Comparison of ENCODE assay signal across 27 cellular contexts in the genomic region with DNA sequence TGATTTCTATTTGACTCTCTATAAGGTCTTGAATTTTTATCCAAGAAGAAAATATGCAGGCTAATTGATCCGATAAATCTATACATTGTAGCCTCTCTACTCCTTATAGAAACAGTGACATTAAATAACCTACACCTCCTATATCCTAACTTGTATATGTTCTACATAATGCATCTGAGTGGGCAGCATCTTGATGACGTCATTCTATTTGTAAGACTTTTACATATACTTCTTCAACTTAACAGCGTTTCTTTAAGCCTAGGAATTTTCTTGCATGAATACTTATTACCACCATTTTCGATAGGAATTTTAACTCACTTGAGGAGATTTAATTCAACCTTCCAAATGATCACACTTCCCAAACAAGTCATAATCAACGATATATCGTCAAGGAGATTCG.
"Had no signal": no experiment of that assay in that cellular context is flagged by ENCODE, and none has a peak within 500 bp of the region (broad histone marks: within the 10 kb centered on the region; RNA-seq: fewer than 3 reads in every experiment).

No MANE protein-coding gene starts in this region.

- FAIRE-seq: urothelium cell line had no signal

- H3K4me1 ChIP-seq: stomach, suprapubic skin, testis, thyroid gland, transverse colon, upper lobe of left lung, upper lobe of right lung, uterus, vagina had no signal

- H3K4me3 ChIP-seq: stomach, suprapubic skin, testis, thoracic aorta, thyroid gland, tibial artery, tibial nerve, transverse colon, upper lobe of left lung, upper lobe of right lung, uterus, vagina had no signal

- ATAC-seq: stimulated activated effector memory CD8-positive, alpha-beta T cell treated with anti-CD3 and anti-CD28 coated beads, Interleukin-12 subunit alpha, Interleukin-12 subunit beta, amount 100 ng/mL, for 72 hours; stimulated activated memory B cell treated with anti-CD40 and anti-IgM and Interleukin-4, amounts not matched to agents 10 μg/mL and 1 μg/mL and 100 μg/mL, for 72 hours; stimulated activated naive B cell treated with anti-CD40 and anti-IgM and Interleukin-4, amounts not matched to agents 10 μg/mL and 1 μg/mL and 100 μg/mL, for 72 hours; stimulated activated naive CD8-positive, alpha-beta T cell treated with anti-CD3 and anti-CD28 coated beads, Interleukin-15, amount 100 ng/mL, for 72 hours; stimulated activated naive CD8-positive, alpha-beta T cell treated with anti-CD3 and anti-CD28 coated beads, Interleukin-15, Interleukin-2, amounts not matched to agents 100 U/mL and 50 U/mL, for 24 hours; upper lobe of right lung had no signal

- H3K9me3 ChIP-seq: suprapubic skin, testis, thoracic aorta, thyroid gland, tibial artery, tibial nerve, transverse colon, upper lobe of left lung, upper lobe of right lung, uterus, vagina had no signal

- H3K27me3 ChIP-seq: stomach, suprapubic skin, testis, thyroid gland, tibial artery, tibial nerve, transverse colon, upper lobe of left lung, upper lobe of right lung, uterus, vagina had no signal

- H3K27ac ChIP-seq: stomach, suprapubic skin, testis, thoracic aorta, thyroid gland, tibial artery, tibial nerve, transverse colon, upper lobe of left lung, upper lobe of right lung, uterus, vagina had no signal

- H3K36me3 ChIP-seq: stomach, suprapubic skin, thoracic aorta, thyroid gland, tibial artery, tibial nerve, transverse colon, upper lobe of left lung, upper lobe of right lung, uterus, vagina had no signal

- DNase-seq: stimulated activated CD4-positive, alpha-beta T cell treated with anti-CD3 and anti-CD28 coated beads, Interleukin-2, amount 100 ng/mL, for 48 hours; stimulated activated CD4-positive, alpha-beta T cell treated with anti-CD3 and anti-CD28 coated beads, Interleukin-4, amount 100 ng/mL, for 1 hour; stimulated activated CD4-positive, alpha-beta T cell treated with anti-CD3 and anti-CD28 coated beads, Interleukin-4, amount 100 ng/mL, for 24 hours; stimulated activated CD4-positive, alpha-beta T cell treated with anti-CD3 and anti-CD28 coated beads, Interleukin-4, amount 100 ng/mL, for 4 hours; stimulated activated CD8-positive, alpha-beta memory T cell treated with anti-CD3 and anti-CD28 coated beads, Interleukin-4, amount 100 ng/mL, for 48 hours; stimulated activated naive B cell treated with anti-CD40 and anti-IgM and Interleukin-4, amounts not matched to agents 10 μg/mL and 1 μg/mL and 100 μg/mL, for 72 hours; stimulated activated naive CD4-positive, alpha-beta T cell; stimulated activated naive CD4-positive, alpha-beta T cell treated with Interleukin-2 at 50 U/mL for 16 hours; stimulated activated naive CD8-positive, alpha-beta T cell treated with anti-CD3 and anti-CD28 coated beads, Interleukin-15, amount 100 ng/mL, for 72 hours; stimulated activated naive CD8-positive, alpha-beta T cell treated with anti-CD3 and anti-CD28 coated beads, Interleukin-15, Interleukin-2, amounts not matched to agents 100 U/mL and 50 U/mL, for 24 hours; stomach; substantia nigra; testis; thyroid gland; tibial artery; transverse colon; trophoblast cell; upper lobe of left lung; upper lobe of right lung; uterus had no signal
